8 cellular contexts compared by ENCODE assay signal in the genomic region with DNA sequence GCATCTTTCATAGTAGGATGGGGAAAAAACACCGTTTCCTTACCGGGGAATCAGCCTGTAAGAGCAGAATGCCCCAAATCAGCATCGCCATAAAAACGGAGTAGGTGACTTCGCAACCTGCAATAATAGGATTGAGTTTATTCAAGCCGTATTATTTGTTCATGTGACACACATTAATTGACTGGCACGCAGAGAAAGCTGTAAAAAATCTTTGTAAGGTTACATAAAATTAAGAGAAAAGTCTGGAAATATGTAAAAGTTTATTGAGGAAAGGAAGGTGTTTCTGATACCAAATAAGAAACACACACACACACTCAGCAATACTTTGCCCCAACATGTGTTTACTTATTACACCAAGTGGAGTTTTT. TPM values are rescaled to one million over a fixed set of nuclear protein-coding genes. Genes with fewer than 3 reads are reported as not detected.
DNase-seq lines count a peak whose midpoint lies in the region; ATAC-seq and TF ChIP-seq lines count a peak whose summit lies in the region.

No MANE protein-coding gene starts in this region.

- peak overlapping the region; percentile 62 for H3K27ac Mint-ChIP-seq in T-helper 1 cell treated with Interleukin-12 subunit alpha and Interleukin-12 subunit beta and Interleukin-4 antibody, amounts not matched to agents 30 μg/mL and 1 μg/mL, for 36 hours

- no peaks in the 10 kb centered on the region for H3K36me3 ChIP-seq in psoas muscle (ENCODE audit: insufficient read depth in 1 of 2, low read depth in 1 of 2)

- H3K27me3 ChIP-seq in psoas muscle (ENCODE audit: insufficient read depth in 3 of 3, low read length in 2 of 3) = no peaks in the 10 kb centered on the region

- peaks cover 4% of the 10 kb centered on the region for H3K27me3 Mint-ChIP-seq in T-helper 1 cell treated with Interleukin-12 subunit alpha and Interleukin-12 subunit beta and Interleukin-4 antibody, amounts not matched to agents 30 μg/mL and 1 μg/mL, for 36 hours (ENCODE audit: low read depth)

- H3K36me3 Mint-ChIP-seq in T-helper 1 cell treated with Interleukin-12 subunit alpha and Interleukin-12 subunit beta and Interleukin-4 antibody, amounts not matched to agents 30 μg/mL and 1 μg/mL, for 36 hours (ENCODE audit: low read depth) = no peaks in the 10 kb centered on the region

- intact Hi-C loops in psoas muscle (cut with DNase I) = loop anchor here in 1 of 2 donors (2.0 kb wide), 2 partner anchors 51 to 59 kb away; no protein-coding TSS in a partner anchor

- H3K4me3 ChIP-seq in GM08714 (ENCODE audit: low read length) (peak overlapping the region; percentile 64), fibroblast of mammary gland (ENCODE audit: control insufficient read depth, low read depth, low read length) (peak overlapping the region; percentile 82), psoas muscle (peak overlapping the region; percentile 78)

- no peak for TF ChIP-seq CTCF in fibroblast of mammary gland (conservative IDR thresholded peaks at IDR 0.05; ENCODE audit: control insufficient read depth, insufficient read depth, low read depth, low read length)
- TF ChIP-seq CTCF in psoas muscle (IDR thresholded peaks at IDR 0.05) = no peak

- WGBS in psoas muscle, 3 donors = 16 to 17% (median 17%) methylated on average over 7 of the region's 7 CpGs

- DNase-seq in fibroblast of mammary gland (ENCODE audit: low read depth) (no peak), psoas muscle (no peak), SIG-M5 treated with dmso at 0.1 percent for 504 hours (lab: John Stamatoyannopoulos, UW; ENCODE audit: unreplicated experiment) (no peak), C1 segment of cervical spinal cord (lab: John Stamatoyannopoulos, UW) (no peak), NCI-H2196 treated with DMSO at 0.1 percent for 48 hours (lab: John Stamatoyannopoulos, UW; ENCODE audit: unreplicated experiment) (no peak)

- H3K4me1 ChIP-seq in psoas muscle = peaks cover 9% of the 10 kb centered on the region

- ATAC-seq in psoas muscle (no peak), HG03196 (IDR thresholded peaks at IDR 0.05; ENCODE audit: unreplicated experiment) (no peak)

- H3K27ac ChIP-seq in psoas muscle = peak overlapping the region; percentile 89

- peak overlapping the region; percentile 70 for H3K4me3 Mint-ChIP-seq in T-helper 1 cell treated with Interleukin-12 subunit alpha and Interleukin-12 subunit beta and Interleukin-4 antibody, amounts not matched to agents 30 μg/mL and 1 μg/mL, for 36 hours

- H3K9me3 ChIP-seq in psoas muscle = no peaks in the 10 kb centered on the region

- H3K9me3 Mint-ChIP-seq in T-helper 1 cell treated with Interleukin-12 subunit alpha and Interleukin-12 subunit beta and Interleukin-4 antibody, amounts not matched to agents 30 μg/mL and 1 μg/mL, for 36 hours = no peaks in the 10 kb centered on the region

- H3K4me1 Mint-ChIP-seq in T-helper 1 cell treated with Interleukin-12 subunit alpha and Interleukin-12 subunit beta and Interleukin-4 antibody, amounts not matched to agents 30 μg/mL and 1 μg/mL, for 36 hours (ENCODE audit: low read depth) = peaks cover 24% of the 10 kb centered on the region

RNA-seq across cellular contexts. Expression of gene CAPRIN2, which starts 0.6 kb away (rescaled TPM):
- total RNA-seq in psoas muscle = 10 to 100 TPM in 3 of 4 donors, 1 to 10 TPM in 1; 9.0 to 17.7 (median 14.2) TPM
- polyA plus RNA-seq in psoas muscle = 10 to 100 TPM in 2 of 3 donors, 1 to 10 TPM in 1; 4.9 to 11.1 (median 10.4) TPM

RNA-seq across cellular contexts. Expression of gene IPO8, which starts 59.7 kb away (rescaled TPM):
- total RNA-seq in psoas muscle = 10 to 100 TPM; 22.8 to 37.2 (median 28.9) TPM
- polyA plus RNA-seq in psoas muscle = 10 to 100 TPM in 2 of 3 donors, 1 to 10 TPM in 1; 9.8 to 15.9 (median 13.2) TPM
